23 cellular contexts compared by ENCODE assay signal in genomic region chr6:88763160-88763559, GRCh38.
DNase-seq lines count a peak whose midpoint lies in the region; ATAC-seq and TF ChIP-seq lines count a peak whose summit lies in the region.
"Had no signal": no experiment of that assay in that cellular context is flagged by ENCODE, and none has a peak within 500 bp of the region (broad histone marks: within the 10 kb centered on the region; RNA-seq: fewer than 3 reads in every experiment).

No MANE protein-coding gene starts in this region.

- H3K27me3 Mint-ChIP-seq in stimulated activated naive CD8-positive, alpha-beta T cell treated with anti-CD3 and anti-CD28 coated beads, Interleukin-15, Interleukin-2, amounts not matched to agents 100 ng/mL and 50 ng/mL, for 24 hours, result no peaks in the 10 kb centered on the region
- no peaks in the 10 kb centered on the region for H3K27me3 Mint-ChIP-seq in stimulated activated naive CD8-positive, alpha-beta T cell treated with anti-CD3 and anti-CD28 coated beads, Interleukin-15, amount 100 ng/mL, for 72 hours
- no peaks in the 10 kb centered on the region for H3K27me3 Mint-ChIP-seq in nephron progenitor cell (ENCODE audit: low read depth, poor library complexity)
- H3K27me3 Mint-ChIP-seq: activated naive CD8-positive, alpha-beta T cell; activated T-cell treated with anti-CD3 and anti-CD28 coated beads, Interleukin-2, amount 50 U/mL, for 24 hours had no signal

- DNase-seq in stimulated activated naive CD8-positive, alpha-beta T cell treated with anti-CD3 and anti-CD28 coated beads, Interleukin-15, amount 100 ng/mL, for 72 hours, result no peak
- DNase-seq in SJSA1 (ENCODE audit: low read depth in 1 of 2, low spot score in 2 of 2) (peak in 1 of 2 experiments; percentile 29), brain microvascular endothelial cell (peak; percentile 9), nephron progenitor cell (no peak), NCI-H524 (lab: John Stamatoyannopoulos, UW) (no peak)
- DNase-seq in activated CD8-positive, alpha-beta memory T cell treated with anti-CD3 and anti-CD28 coated beads, Interleukin-2, amount 50 U/mL, for 4 hours, result no peak
- DNase-seq: activated CD4-positive, alpha-beta T cell treated with anti-CD3 and anti-CD28 coated beads, Interleukin-2, amount 50 U/mL, for 48 hours; activated T-cell treated with anti-CD3 and anti-CD28 coated beads, Interleukin-2, amount 50 U/mL, for 24 hours; CD8-positive, alpha-beta T cell; DND-41; effector CD8-positive, alpha-beta T cell; foreskin fibroblast; hippocampal formation; kidney; NCI-H187; SK-N-SH; stimulated activated naive CD4-positive, alpha-beta T cell; upper lobe of right lung had no signal

- TF ChIP-seq CTCF in brain microvascular endothelial cell (IDR thresholded peaks at IDR 0.05; ENCODE audit: low read depth, low read length, missing control alignments), result no peak
- TF ChIP-seq CTCF in nephron progenitor cell (IDR thresholded peaks at IDR 0.05), result no peak

- H3K27ac Mint-ChIP-seq in stimulated activated naive CD8-positive, alpha-beta T cell treated with anti-CD3 and anti-CD28 coated beads, Interleukin-15, Interleukin-2, amounts not matched to agents 100 ng/mL and 50 ng/mL, for 24 hours, result peak overlapping the region; percentile 10
- H3K27ac Mint-ChIP-seq in stimulated activated naive CD8-positive, alpha-beta T cell treated with anti-CD3 and anti-CD28 coated beads, Interleukin-15, amount 100 ng/mL, for 72 hours, result peak overlapping the region in 1 of 2 donors; percentile 12
- no peak overlapping the region for H3K27ac Mint-ChIP-seq in nephron progenitor cell
- H3K27ac Mint-ChIP-seq: activated naive CD8-positive, alpha-beta T cell; activated T-cell treated with anti-CD3 and anti-CD28 coated beads, Interleukin-2, amount 50 U/mL, for 24 hours; CD8-positive, alpha-beta T cell; nephron had no signal

- H3K4me3 ChIP-seq in SJSA1 (no peak overlapping the region), brain microvascular endothelial cell (ENCODE audit: low read depth, low read length) (no peak overlapping the region)
- H3K4me3 ChIP-seq: PC-9, upper lobe of right lung had no signal

- H3K4me3 Mint-ChIP-seq in stimulated activated naive CD8-positive, alpha-beta T cell treated with anti-CD3 and anti-CD28 coated beads, Interleukin-15, Interleukin-2, amounts not matched to agents 100 ng/mL and 50 ng/mL, for 24 hours, result no peak overlapping the region
- H3K4me3 Mint-ChIP-seq in stimulated activated naive CD8-positive, alpha-beta T cell treated with anti-CD3 and anti-CD28 coated beads, Interleukin-15, amount 100 ng/mL, for 72 hours, result no peak overlapping the region
- no peak overlapping the region for H3K4me3 Mint-ChIP-seq in nephron progenitor cell
- H3K4me3 Mint-ChIP-seq: activated naive CD8-positive, alpha-beta T cell; activated T-cell treated with anti-CD3 and anti-CD28 coated beads, Interleukin-2, amount 50 U/mL, for 24 hours; CD8-positive, alpha-beta T cell; nephron had no signal

- H3K9me3 ChIP-seq in SJSA1 (replicated peaks), result no peaks in the 10 kb centered on the region
- H3K9me3 ChIP-seq: SK-N-SH, upper lobe of right lung had no signal

- peaks cover 16% of the 10 kb centered on the region for H3K4me1 ChIP-seq in SJSA1 (replicated peaks)
- H3K4me1 ChIP-seq: upper lobe of right lung had no signal

- ATAC-seq in stimulated activated naive CD8-positive, alpha-beta T cell treated with anti-CD3 and anti-CD28 coated beads, Interleukin-15, amount 100 ng/mL, for 72 hours, result no peak
- ATAC-seq in HG02759 (IDR thresholded peaks at IDR 0.05; ENCODE audit: unreplicated experiment), result no peak
- ATAC-seq: CD8-positive, alpha-beta T cell; upper lobe of right lung had no signal

- no peaks in the 10 kb centered on the region for H3K27me3 ChIP-seq in SJSA1 (replicated peaks)
- H3K27me3 ChIP-seq in brain microvascular endothelial cell (replicated peaks), result no peaks in the 10 kb centered on the region
- H3K27me3 ChIP-seq: upper lobe of right lung had no signal

- in situ Hi-C loops in brain microvascular endothelial cell (cut with HindIII; ENCODE audit: low pct_ligation_motif_present, low sequenced_read_pairs), result no loop called here

- peaks cover 18% of the 10 kb centered on the region for H3K4me1 Mint-ChIP-seq in stimulated activated naive CD8-positive, alpha-beta T cell treated with anti-CD3 and anti-CD28 coated beads, Interleukin-15, Interleukin-2, amounts not matched to agents 100 ng/mL and 50 ng/mL, for 24 hours (ENCODE audit: low read depth)
- H3K4me1 Mint-ChIP-seq in stimulated activated naive CD8-positive, alpha-beta T cell treated with anti-CD3 and anti-CD28 coated beads, Interleukin-15, amount 100 ng/mL, for 72 hours, result peaks cover 22% of the 10 kb centered on the region
- H3K4me1 Mint-ChIP-seq in nephron progenitor cell, result no peaks in the 10 kb centered on the region
- H3K4me1 Mint-ChIP-seq: nephron had no signal

- H3K9me3 Mint-ChIP-seq in stimulated activated naive CD8-positive, alpha-beta T cell treated with anti-CD3 and anti-CD28 coated beads, Interleukin-15, Interleukin-2, amounts not matched to agents 100 ng/mL and 50 ng/mL, for 24 hours, result no peaks in the 10 kb centered on the region
- no peaks in the 10 kb centered on the region for H3K9me3 Mint-ChIP-seq in stimulated activated naive CD8-positive, alpha-beta T cell treated with anti-CD3 and anti-CD28 coated beads, Interleukin-15, amount 100 ng/mL, for 72 hours
- H3K9me3 Mint-ChIP-seq in nephron progenitor cell, result no peaks in the 10 kb centered on the region
- H3K9me3 Mint-ChIP-seq: activated T-cell treated with anti-CD3 and anti-CD28 coated beads, Interleukin-2, amount 50 U/mL, for 24 hours; CD8-positive, alpha-beta T cell; nephron had no signal

- H3K27ac ChIP-seq in SJSA1 (0 out of 2 replicates have a peak overlapping the region, but pooled peaks have one; percentile 15), brain microvascular endothelial cell (no peak overlapping the region)
- H3K27ac ChIP-seq: PC-9, upper lobe of right lung had no signal

- peaks cover 21% of the 10 kb centered on the region for H3K36me3 Mint-ChIP-seq in stimulated activated naive CD8-positive, alpha-beta T cell treated with anti-CD3 and anti-CD28 coated beads, Interleukin-15, Interleukin-2, amounts not matched to agents 100 ng/mL and 50 ng/mL, for 24 hours (ENCODE audit: low read depth)
- peaks cover 27% of the 10 kb centered on the region for H3K36me3 Mint-ChIP-seq in nephron progenitor cell (ENCODE audit: low read depth)

- H3K36me3 ChIP-seq in SJSA1 (no peaks in the 10 kb centered on the region), brain microvascular endothelial cell (replicated peaks) (no peaks in the 10 kb centered on the region)
- H3K36me3 ChIP-seq: upper lobe of right lung had no signal
